Comparison of ENCODE assay signal across 5 cellular contexts in the genomic region with DNA sequence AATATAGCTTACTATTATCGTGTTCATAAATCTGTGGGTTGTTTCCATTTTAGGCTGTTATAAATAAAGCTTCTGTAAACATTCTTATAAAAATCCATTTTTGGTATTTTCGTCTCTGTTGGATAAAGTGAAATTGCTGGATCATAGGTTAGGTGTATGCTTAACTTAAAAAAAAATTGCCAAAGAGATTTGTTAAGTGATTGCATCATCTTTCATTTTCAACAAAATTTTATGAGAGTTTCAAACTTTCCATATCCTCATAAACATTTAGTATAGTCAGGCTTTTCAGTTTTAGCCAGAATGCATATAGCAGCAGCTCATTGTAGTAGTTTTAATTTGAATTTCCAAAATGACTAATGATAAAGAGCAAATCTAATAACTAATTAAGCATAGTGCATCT.
"Had no signal": no experiment of that assay in that cellular context is flagged by ENCODE, and none has a peak within 500 bp of the region (broad histone marks: within the 10 kb centered on the region; RNA-seq: fewer than 3 reads in every experiment).

No MANE protein-coding gene starts in this region.

- FAIRE-seq: HTR-8/SVneo had no signal

- H3K4me2 ChIP-seq: KMS-11 had no signal

- H3K27ac ChIP-seq: HL-60, KMS-11 had no signal

- H3K9ac ChIP-seq: KMS-11 had no signal

- DNase-seq: KBM-7, KG1 had no signal
